ENCODE assay signal across 19 cellular contexts in the genomic region with DNA sequence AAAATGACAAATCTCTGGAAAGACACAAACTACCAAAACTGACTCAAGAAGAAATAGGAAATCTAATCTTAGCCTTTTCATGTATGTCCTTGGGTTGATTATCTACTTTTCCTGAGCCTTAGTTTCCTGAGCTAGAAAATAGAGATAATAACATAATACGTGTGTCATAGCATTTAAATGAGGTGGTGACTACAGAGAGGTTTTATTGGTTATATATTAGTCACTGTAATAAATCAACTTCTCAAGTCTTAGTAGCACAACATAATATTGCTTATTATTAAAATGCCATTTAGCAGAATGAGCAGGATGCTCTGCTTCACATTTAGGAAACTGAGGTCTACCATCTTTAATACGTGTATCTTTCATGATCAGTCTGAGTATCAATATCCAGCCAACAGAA.
"Had no signal": no experiment of that assay in that cellular context is flagged by ENCODE, and none has a peak within 500 bp of the region (broad histone marks: within the 10 kb centered on the region; RNA-seq: fewer than 3 reads in every experiment).

No MANE protein-coding gene starts in this region.

- H3K36me3 ChIP-seq: gastrocnemius medialis, heart right ventricle, neutrophil, stomach, thoracic aorta, transverse colon had no signal

- ATAC-seq: effector memory CD8-positive, alpha-beta T cell; gastrocnemius medialis; heart right ventricle; left lobe of liver; naive thymus-derived CD4-positive, alpha-beta T cell; sciatic nerve had no signal

- H3K9me3 ChIP-seq: gastrocnemius medialis, neutrophil, thoracic aorta, transverse colon had no signal

- H3K27me3 ChIP-seq: gastrocnemius medialis, heart right ventricle, neutrophil, stomach, transverse colon had no signal

- H3K4me3 ChIP-seq: gastrocnemius medialis, heart right ventricle, stomach, thoracic aorta, transverse colon had no signal

- DNase-seq: effector memory CD8-positive, alpha-beta T cell; gastrocnemius medialis; heart right ventricle; hypothalamus; kidney glomerular epithelial cell; mammary epithelial cell; naive thymus-derived CD4-positive, alpha-beta T cell; posterior cingulate gyrus; stimulated activated CD4-positive, alpha-beta T cell treated with anti-CD3 and anti-CD28 coated beads, Interleukin-2, amount 100 ng/mL, for 24 hours; stimulated activated CD4-positive, alpha-beta T cell treated with anti-CD3 and anti-CD28 coated beads, Interleukin-4, amount 100 ng/mL, for 4 hours; stimulated activated naive CD4-positive, alpha-beta T cell; stomach; substantia nigra; transverse colon had no signal

- H3K27ac ChIP-seq: gastrocnemius medialis, heart right ventricle, neutrophil, stomach, thoracic aorta, transverse colon had no signal

- FAIRE-seq: islet of Langerhans had no signal
